Comparison of ENCODE assay signal across 1 cellular context in genomic region chr13:69856331-69856730, GRCh38.
TF ChIP-seq lines count a peak whose summit lies in the region.

No MANE protein-coding gene starts in this region.

TF ChIP-seq in HepG2, 621 proteins besides CTCF, POLR2A, EP300 and RAD21 (continued from another document):
- TF ChIP-seq KIAA2018 (CRISPR knock-in tag; IDR thresholded peaks at IDR 0.05; ENCODE audit: borderline replicate concordance) (no peak), GLMP (CRISPR knock-in tag; IDR thresholded peaks at IDR 0.05; ENCODE audit: borderline replicate concordance) (no peak), MXD4 (CRISPR knock-in tag; IDR thresholded peaks at IDR 0.05) (no peak), ZFP1 (CRISPR knock-in tag; IDR thresholded peaks at IDR 0.05) (no peak), KDM6A (CRISPR knock-in tag; IDR thresholded peaks at IDR 0.05; ENCODE audit: low read depth) (no peak), HOXA9 (CRISPR knock-in tag; IDR thresholded peaks at IDR 0.05; ENCODE audit: borderline replicate concordance) (no peak), HDAC6 (IDR thresholded peaks at IDR 0.05; ENCODE audit: low read depth, low read length) (no peak), DRAP1 (CRISPR knock-in tag; IDR thresholded peaks at IDR 0.05) (no peak), ZNF546 (CRISPR knock-in tag; conservative IDR thresholded peaks at IDR 0.05) (no peak), ZNF432 (CRISPR knock-in tag; IDR thresholded peaks at IDR 0.05; ENCODE audit: borderline replicate concordance) (no peak), ZNF234 (CRISPR knock-in tag; conservative IDR thresholded peaks at IDR 0.05) (no peak), GABPA (IDR thresholded peaks at IDR 0.05; ENCODE audit: low read depth, low read length) (no peak), GABPA (CRISPR knock-in tag; IDR thresholded peaks at IDR 0.05; ENCODE audit: low read depth) (no peak), PREB (CRISPR knock-in tag; IDR thresholded peaks at IDR 0.05) (no peak), ZNF292 (CRISPR knock-in tag; IDR thresholded peaks at IDR 0.05; ENCODE audit: borderline replicate concordance, low read depth) (no peak)
